Comparison of ENCODE assay signal across 8 cellular contexts in genomic region chr19:18683955-18684641, GRCh38. TPM values are rescaled to one million over a fixed set of nuclear protein-coding genes. Genes with fewer than 3 reads are reported as not detected.
DNase-seq lines count a peak whose midpoint lies in the region; ATAC-seq, FAIRE-seq and TF ChIP-seq lines count a peak whose summit lies in the region.

No MANE protein-coding gene starts in this region.

- H3K27ac Mint-ChIP-seq in CD4-positive, alpha-beta T cell = peak overlapping the region; percentile 77
- H3K27ac Mint-ChIP-seq in WTC11 = no peak overlapping the region

- H3K9me3 ChIP-seq in CD4-positive, alpha-beta T cell (ENCODE audit: control insufficient read depth, low read length) = no peaks in the 10 kb centered on the region
- no peaks in the 10 kb centered on the region for H3K9me3 ChIP-seq in iPS-15b (ENCODE audit: control insufficient read depth, insufficient read depth, low read length)

- POLR2A ChIA-PET in CD4-positive, alpha-beta T cell (lab: Charles Lee) = interaction anchor here (0.8 to 2.3 kb wide), 5 partner anchors 16 to 148 kb away, joined by 4 to 14 read pairs (median 4); partner anchors contain the start of genes UBA52 and UPF1
- POLR2A ChIA-PET in WTC11 (lab: Charles Lee) = no interaction called here

- H3K4me3 ChIP-seq in iPS-15b (ENCODE audit: low read depth, low read length) = peak overlapping the region; percentile 62

- peak; percentile 35 for ATAC-seq in CD4-positive, alpha-beta T cell (ENCODE audit: poor library complexity)
- ATAC-seq in WTC11 = peak; percentile 11
- ATAC-seq in HG03280 (IDR thresholded peaks at IDR 0.05; ENCODE audit: unreplicated experiment) = no peak

- CTCF ChIA-PET in CD4-positive, alpha-beta T cell (lab: Charles Lee) = no interaction called here
- CTCF ChIA-PET in WTC11 (lab: Charles Lee) = interaction anchor here (1.2 to 1.3 kb wide), 2 partner anchors 95 to 222 kb away, joined by 3 to 4 read pairs; no protein-coding TSS in a partner anchor

- FAIRE-seq in H54 (lab: Jason Lieb, UNC) = no peak

- H3K36me3 Mint-ChIP-seq in CD4-positive, alpha-beta T cell (ENCODE audit: low read depth) = no peaks in the 10 kb centered on the region
- no peaks in the 10 kb centered on the region for H3K36me3 Mint-ChIP-seq in WTC11

- intact Hi-C loops in CD4-positive, alpha-beta T cell (cut with DNase I, micrococcal nuclease) = loop anchor here in 1 of 2 experiments (1.0 to 5.0 kb wide), 5 partner anchors 17 to 235 kb away; partner anchors contain the start of genes COPE and DDX49

- peak overlapping the region; percentile 78 for H3K4me3 Mint-ChIP-seq in CD4-positive, alpha-beta T cell
- peak overlapping the region; percentile 70 for H3K4me3 Mint-ChIP-seq in WTC11

- DNase-seq in CD4-positive, alpha-beta T cell = no peak
- no peak for DNase-seq in H54 (ENCODE audit: insufficient read length, low spot score)
- no peak for DNase-seq in WTC11 (ENCODE audit: low spot score)
- peak in 2 of 49 donors; percentile 49 to 57 for DNase-seq in substantia nigra (lab: John Stamatoyannopoulos, UW)
- no peak for DNase-seq in GM03348 (ENCODE audit: low spot score)
- DNase-seq in NCI-H1048 (lab: John Stamatoyannopoulos, UW) = no peak

- H3K27me3 ChIP-seq in CD4-positive, alpha-beta T cell (ENCODE audit: control insufficient read depth, insufficient read depth, low read length) = no peaks in the 10 kb centered on the region
- H3K27me3 ChIP-seq in iPS-15b (ENCODE audit: control insufficient read depth, insufficient read depth, low read length) = no peaks in the 10 kb centered on the region

- H3K27me3 Mint-ChIP-seq in CD4-positive, alpha-beta T cell = no peaks in the 10 kb centered on the region
- H3K27me3 Mint-ChIP-seq in WTC11 (ENCODE audit: low read depth) = no peaks in the 10 kb centered on the region; the same call in 1 of the 2 replicates

- no peak for TF ChIP-seq CTCF in CD4-positive, alpha-beta T cell (IDR thresholded peaks at IDR 0.05)
- TF ChIP-seq CTCF in WTC11 (IDR thresholded peaks at IDR 0.05) = no peak

- peaks cover 3% of the 10 kb centered on the region for H3K4me1 ChIP-seq in iPS-15b (ENCODE audit: control insufficient read depth, insufficient read depth, low read length)

- peak overlapping the region; percentile 12 for H3K9ac ChIP-seq in iPS-15b (ENCODE audit: low read depth, low read length)

- no peak overlapping the region for H3K27ac ChIP-seq in CD4-positive, alpha-beta T cell (ENCODE audit: low read depth, low read length)
- peak overlapping the region; percentile 56 for H3K27ac ChIP-seq in substantia nigra (ENCODE audit: low read depth, low read length, poor library complexity, severe bottlenecking)

- H3K36me3 ChIP-seq in iPS-15b (ENCODE audit: control insufficient read depth, insufficient read depth, low read length) = no peaks in the 10 kb centered on the region

- TF ChIP-seq POLR2A in H54 (IDR thresholded peaks at IDR 0.05; ENCODE audit: low read depth, low read length) = 0 out of 2 replicates have a peak, but pooled peaks have one; percentile 0

- H3K9me3 Mint-ChIP-seq in CD4-positive, alpha-beta T cell = no peaks in the 10 kb centered on the region
- no peaks in the 10 kb centered on the region for H3K9me3 Mint-ChIP-seq in WTC11

- peaks cover 36% of the 10 kb centered on the region for H3K4me1 Mint-ChIP-seq in CD4-positive, alpha-beta T cell (ENCODE audit: low read depth)
- H3K4me1 Mint-ChIP-seq in WTC11 = peaks cover 4% of the 10 kb centered on the region; the same call in 1 of the 2 replicates

TF ChIP-seq in WTC11, 78 proteins besides CTCF, POLR2A, EP300 and RAD21:
- TF ChIP-seq, protein P1, sequence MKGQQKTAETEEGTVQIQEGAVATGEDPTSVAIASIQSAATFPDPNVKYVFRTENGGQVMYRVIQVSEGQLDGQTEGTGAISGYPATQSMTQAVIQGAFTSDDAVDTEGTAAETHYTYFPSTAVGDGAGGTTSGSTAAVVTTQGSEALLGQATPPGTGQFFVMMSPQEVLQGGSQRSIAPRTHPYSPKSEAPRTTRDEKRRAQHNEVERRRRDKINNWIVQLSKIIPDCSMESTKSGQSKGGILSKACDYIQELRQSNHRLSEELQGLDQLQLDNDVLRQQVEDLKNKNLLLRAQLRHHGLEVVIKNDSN (CRISPR knock-in tag; IDR thresholded peaks at IDR 0.05) = no peak
- TF ChIP-seq ZMAT4 (CRISPR knock-in tag; IDR thresholded peaks at IDR 0.05) (no peak), ZNF121 (CRISPR knock-in tag; IDR thresholded peaks at IDR 0.05) (no peak), NFYB (CRISPR knock-in tag; conservative IDR thresholded peaks at IDR 0.05; ENCODE audit: low read depth) (no peak), ZNF396 (CRISPR knock-in tag; IDR thresholded peaks at IDR 0.05; ENCODE audit: borderline replicate concordance) (no peak), NFE2L1 (CRISPR knock-in tag; IDR thresholded peaks at IDR 0.05) (no peak), ZBTB21 (CRISPR knock-in tag; IDR thresholded peaks at IDR 0.05; ENCODE audit: borderline replicate concordance) (no peak), ZNF281 (CRISPR knock-in tag; IDR thresholded peaks at IDR 0.05) (no peak), TEAD4 (CRISPR knock-in tag; IDR thresholded peaks at IDR 0.05) (no peak), ATF6 (CRISPR knock-in tag; IDR thresholded peaks at IDR 0.05) (no peak), SOX15 (CRISPR knock-in tag; IDR thresholded peaks at IDR 0.05) (no peak), RELA (CRISPR knock-in tag; IDR thresholded peaks at IDR 0.05; ENCODE audit: borderline replicate concordance) (no peak), STAT6 (CRISPR knock-in tag; conservative IDR thresholded peaks at IDR 0.05; ENCODE audit: low read depth) (no peak), FOXP1 (CRISPR knock-in tag; IDR thresholded peaks at IDR 0.05; ENCODE audit: borderline replicate concordance) (no peak), SMAD4 (CRISPR knock-in tag; IDR thresholded peaks at IDR 0.05) (no peak), SP1 (CRISPR knock-in tag; conservative IDR thresholded peaks at IDR 0.05) (no peak)

RNA-seq across cellular contexts. Expression of gene CRTC1, which starts 0.6 kb away (rescaled TPM):
- total RNA-seq in CD4-positive, alpha-beta T cell = 10 to 100 TPM; 11.8 to 12.2 TPM
- total RNA-seq in WTC11 (2021) = 12.3 to 17.0 TPM (median 16.3 TPM) in 3 replicates

RNA-seq across cellular contexts. Expression of gene KLHL26, which starts 47.3 kb away (rescaled TPM):
- total RNA-seq in CD4-positive, alpha-beta T cell = 10 to 100 TPM; 13.7 to 19.0 TPM
- 13.1 to 14.2 TPM (median 14.2 TPM) in 3 replicates for total RNA-seq in WTC11 (2021)
